2 cellular contexts compared by ENCODE assay signal in genomic region chr7:143180771-143181170, GRCh38.
TF ChIP-seq lines count a peak whose summit lies in the region.

No MANE protein-coding gene starts in this region.

TF ChIP-seq in HEK293, 187 proteins besides CTCF, POLR2A, EP300 and RAD21:
- peak; percentile 53; the same call in 1 of the 2 replicates for TF ChIP-seq ZNF146 (tag by site-specific recombination; IDR thresholded peaks at IDR 0.05)

TF ChIP-seq in K562, 482 proteins besides CTCF, POLR2A, EP300 and RAD21:
- peak; percentile 75 for TF ChIP-seq ZNF146 (CRISPR knock-in tag; IDR thresholded peaks at IDR 0.05; ENCODE audit: unreplicated experiment)
- peak; percentile 31 for TF ChIP-seq RBM25 (IDR thresholded peaks at IDR 0.05; ENCODE audit: low read depth, low read length, severe bottlenecking)
- peak in 1 of 2 experiments; percentile 35; a peak in 1 of 4 replicates for TF ChIP-seq KDM1A (IDR thresholded peaks at IDR 0.05)
